ENCODE assay signal across 19 cellular contexts in the genomic region with DNA sequence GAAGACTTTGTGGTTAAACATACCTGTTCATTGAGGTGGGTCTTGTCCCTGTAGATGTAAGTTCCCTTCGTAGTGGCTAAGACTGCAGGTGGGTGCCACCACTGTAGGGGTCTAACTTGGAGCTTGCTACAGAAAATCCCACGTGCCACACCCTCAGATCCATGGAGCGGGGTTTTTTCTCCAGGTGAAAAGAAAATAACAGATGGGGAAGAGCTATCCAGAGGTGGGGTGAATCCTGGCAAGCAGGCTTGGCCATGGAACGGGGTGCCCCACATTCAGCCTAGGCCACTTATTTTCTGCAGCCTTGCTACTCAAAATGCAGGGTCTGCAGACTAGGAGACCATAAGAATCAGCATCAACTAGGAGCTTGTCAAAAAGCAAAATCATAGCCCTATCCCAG. TPM values are rescaled to one million over a fixed set of nuclear protein-coding genes. Genes with fewer than 3 reads are reported as not detected.
A peak's percentile ranks its signal among the peaks of the same experiment; 100 is the strongest.
DNase-seq lines count a peak whose midpoint lies in the region; ATAC-seq and TF ChIP-seq lines count a peak whose summit lies in the region.
"Had no signal": no experiment of that assay in that cellular context is flagged by ENCODE, and none has a peak within 500 bp of the region (broad histone marks: within the 10 kb centered on the region; RNA-seq: fewer than 3 reads in every experiment).

No MANE protein-coding gene starts in this region.

- H3K9me3 ChIP-seq in WERI-Rb-1 (ENCODE audit: severe bottlenecking) = peaks cover 5% of the 10 kb centered on the region
- no peaks in the 10 kb centered on the region for H3K9me3 ChIP-seq in esophagus muscularis mucosa

- no peak for TF ChIP-seq EP300 in esophagus muscularis mucosa (IDR thresholded peaks at IDR 0.05)

- no peaks in the 10 kb centered on the region for H3K9me3 Mint-ChIP-seq in osteocyte (ENCODE audit: unreplicated experiment)
- no peaks in the 10 kb centered on the region for H3K9me3 Mint-ChIP-seq in activated CD8-positive, alpha-beta T cell treated with anti-CD3 and anti-CD28 coated beads, Interleukin-2, amount 10 ng/mL, durations not matched to agents 7 days and 5 days (ENCODE audit: insufficient read depth)
- H3K9me3 Mint-ChIP-seq: CD8-positive, alpha-beta T cell; GM23338; H9 had no signal

- H3K36me3 ChIP-seq in WERI-Rb-1 = no peaks in the 10 kb centered on the region
- no peaks in the 10 kb centered on the region for H3K36me3 ChIP-seq in esophagus muscularis mucosa

- H3K27me3 ChIP-seq in WERI-Rb-1 (ENCODE audit: insufficient read depth, low read depth, severe bottlenecking) = no peaks in the 10 kb centered on the region
- H3K27me3 ChIP-seq in esophagus muscularis mucosa = no peaks in the 10 kb centered on the region

- H3K27me3 Mint-ChIP-seq in osteocyte (ENCODE audit: unreplicated experiment) = no peaks in the 10 kb centered on the region
- no peaks in the 10 kb centered on the region for H3K27me3 Mint-ChIP-seq in activated CD8-positive, alpha-beta T cell treated with anti-CD3 and anti-CD28 coated beads, Interleukin-2, amount 10 ng/mL, durations not matched to agents 7 days and 5 days (ENCODE audit: low read depth)

- intact Hi-C loops in esophagus muscularis mucosa (cut with DNase I) = no loop called here

- no peaks in the 10 kb centered on the region for H3K36me3 Mint-ChIP-seq in osteocyte (ENCODE audit: unreplicated experiment)
- H3K36me3 Mint-ChIP-seq in activated CD8-positive, alpha-beta T cell treated with anti-CD3 and anti-CD28 coated beads, Interleukin-2, amount 10 ng/mL, durations not matched to agents 7 days and 5 days (ENCODE audit: low read depth) = no peaks in the 10 kb centered on the region
- H3K36me3 Mint-ChIP-seq: CD4-positive, CD25-positive, alpha-beta regulatory T cell; CD8-positive, alpha-beta T cell had no signal

- TF ChIP-seq CTCF in WERI-Rb-1 (IDR thresholded peaks at IDR 0.05; ENCODE audit: low read depth, low read length) = no peak
- TF ChIP-seq CTCF in coronary artery (IDR thresholded peaks at IDR 0.05) = no peak
- TF ChIP-seq CTCF in esophagus muscularis mucosa (IDR thresholded peaks at IDR 0.05) = no peak
- no peak for TF ChIP-seq CTCF in osteocyte (IDR thresholded peaks at IDR 0.05)

- in situ Hi-C loops in KBM-7 (cut with MboI; ENCODE audit: low pct_unique_long_range_greater_than_20kb, low sequenced_read_pairs) = no loop called here

- CTCF ChIA-PET in activated CD8-positive, alpha-beta T cell treated with anti-CD3 and anti-CD28 coated beads, Interleukin-2, amount 10 ng/mL, durations not matched to agents 7 days and 5 days (lab: Charles Lee) = interaction anchor here (1.2 kb wide), 1 partner anchor 20 kb away, joined by 4 read pairs; no protein-coding TSS in a partner anchor

- ATAC-seq in GM21619 (IDR thresholded peaks at IDR 0.05; ENCODE audit: unreplicated experiment) = no peak
- ATAC-seq in activated CD8-positive, alpha-beta T cell treated with anti-CD3 and anti-CD28 coated beads, Interleukin-2, amount 10 ng/mL, durations not matched to agents 7 days and 5 days = no peak
- ATAC-seq: CD8-positive, alpha-beta T cell; GM12878; GM23338; HCT116 had no signal

- no peaks in the 10 kb centered on the region for H3K4me1 ChIP-seq in esophagus muscularis mucosa

- no peak overlapping the region for H3K27ac Mint-ChIP-seq in osteocyte (ENCODE audit: unreplicated experiment)
- H3K27ac Mint-ChIP-seq in activated CD8-positive, alpha-beta T cell treated with anti-CD3 and anti-CD28 coated beads, Interleukin-2, amount 10 ng/mL, durations not matched to agents 7 days and 5 days = no peak overlapping the region
- H3K27ac Mint-ChIP-seq: CD4-positive, CD25-positive, alpha-beta regulatory T cell; CD8-positive, alpha-beta T cell; GM23338 had no signal

- no peak overlapping the region for H3K4me3 Mint-ChIP-seq in osteocyte (ENCODE audit: unreplicated experiment)
- no peak overlapping the region for H3K4me3 Mint-ChIP-seq in activated CD8-positive, alpha-beta T cell treated with anti-CD3 and anti-CD28 coated beads, Interleukin-2, amount 10 ng/mL, durations not matched to agents 7 days and 5 days
- H3K4me3 Mint-ChIP-seq: CD4-positive, CD25-positive, alpha-beta regulatory T cell; CD8-positive, alpha-beta T cell; GM23338; H9 had no signal

- DNase-seq in WERI-Rb-1 = peak; percentile 2
- DNase-seq in coronary artery (ENCODE audit: low spot score) = peak; percentile 36
- DNase-seq in esophagus muscularis mucosa (ENCODE audit: extremely low spot score) = peak; percentile 81
- DNase-seq in osteocyte (ENCODE audit: extremely low spot score, unreplicated experiment) = peak; percentile 56
- no peak for DNase-seq in CD1c-positive myeloid dendritic cell (ENCODE audit: extremely low spot score)
- no peak for DNase-seq in KBM-7
- no peak for DNase-seq in activated CD8-positive, alpha-beta T cell treated with anti-CD3 and anti-CD28 coated beads, Interleukin-2, amount 10 ng/mL, durations not matched to agents 7 days and 5 days
- DNase-seq: C1 segment of cervical spinal cord; CD4-positive, CD25-positive, alpha-beta regulatory T cell; DMS 273 treated with DMSO at 0.1 percent for 48 hours; DMS79; EL; GDM1; H9 had no signal

- H3K4me3 ChIP-seq in WERI-Rb-1 (ENCODE audit: low read depth, low read length) (no peak overlapping the region), coronary artery (no peak overlapping the region), esophagus muscularis mucosa (no peak overlapping the region)
- H3K4me3 ChIP-seq: GM12878, GM23338 had no signal

- POLR2A ChIA-PET in activated CD8-positive, alpha-beta T cell treated with anti-CD3 and anti-CD28 coated beads, Interleukin-2, amount 10 ng/mL, durations not matched to agents 7 days and 5 days (lab: Charles Lee) = no interaction called here

- 87% methylated on average over 4 of the region's 4 CpGs for WGBS in esophagus muscularis mucosa

- no peak for TF ChIP-seq POLR2A in esophagus muscularis mucosa (IDR thresholded peaks at IDR 0.05; ENCODE audit: low read depth)

- no peaks in the 10 kb centered on the region for H3K4me1 Mint-ChIP-seq in osteocyte (ENCODE audit: unreplicated experiment)
- H3K4me1 Mint-ChIP-seq in activated CD8-positive, alpha-beta T cell treated with anti-CD3 and anti-CD28 coated beads, Interleukin-2, amount 10 ng/mL, durations not matched to agents 7 days and 5 days (ENCODE audit: low read depth) = peaks cover 3% of the 10 kb centered on the region
- H3K4me1 Mint-ChIP-seq: GM23338, H9 had no signal

- no peak overlapping the region for H3K27ac ChIP-seq in WERI-Rb-1
- no peak overlapping the region for H3K27ac ChIP-seq in coronary artery
- H3K27ac ChIP-seq in esophagus muscularis mucosa (replicated peaks in 1 of 4) = no peak overlapping the region

RNA-seq across cellular contexts. Expression of a gene that starts 24.0 kb away (rescaled TPM):
- total RNA-seq in esophagus muscularis mucosa = 10 to 100 TPM; 13.0 to 15.4 (median 14.3) TPM
- 13.4 and 14.8 TPM in 2 replicates for total RNA-seq in osteocyte
- 10 to 100 TPM; 18.2 to 18.4 TPM for total RNA-seq in activated CD8-positive, alpha-beta T cell treated with anti-CD3 and anti-CD28 coated beads, Interleukin-2, amount 10 ng/mL, durations not matched to agents 7 days and 5 days

RNA-seq across cellular contexts. Expression of a gene that starts 24.4 kb away (rescaled TPM):
- total RNA-seq in esophagus muscularis mucosa = 10 to 100 TPM; 11.9 to 23.7 (median 15.0) TPM
- 13.5 and 14.7 TPM in 2 replicates for total RNA-seq in osteocyte
- 10 to 100 TPM; 14.4 to 17.5 TPM for total RNA-seq in activated CD8-positive, alpha-beta T cell treated with anti-CD3 and anti-CD28 coated beads, Interleukin-2, amount 10 ng/mL, durations not matched to agents 7 days and 5 days

Comparison
In these comparisons a context has a peak if more than half of its experiments do, and no peak if none do; other contexts are left out.
1. DNase-seq: peak in WERI-Rb-1 (single experiment), coronary artery (single experiment), esophagus muscularis mucosa (single experiment) and osteocyte (single experiment); none in CD1c-positive myeloid dendritic cell (single experiment), KBM-7 (single experiment) and activated CD8-positive, alpha-beta T cell treated with anti-CD3 and anti-CD28 coated beads, Interleukin-2, amount 10 ng/mL, durations not matched to agents 7 days and 5 days (single experiment).